ENCODE assay signal across 31 cellular contexts in genomic region chr12:107513636-107514400, GRCh38.
"Had no signal": no experiment of that assay in that cellular context is flagged by ENCODE, and none has a peak within 500 bp of the region (broad histone marks: within the 10 kb centered on the region; RNA-seq: fewer than 3 reads in every experiment).

No MANE protein-coding gene starts in this region.

- H3K27ac Mint-ChIP-seq: activated CD4-positive, alpha-beta T cell treated with anti-CD3 and anti-CD28 coated beads, Interleukin-2, amount 10 ng/mL, durations not matched to agents 7 days and 5 days; activated CD8-positive, alpha-beta T cell treated with anti-CD3 and anti-CD28 coated beads for 36 hours; activated naive CD8-positive, alpha-beta T cell; activated T-cell treated with anti-CD3 and anti-CD28 coated beads, Interleukin-2, amount 50 U/mL, for 24 hours; activated T-helper 2 cell treated with anti-CD3 and anti-CD28 coated beads, Interferon-gamma antibody, Interleukin-2, Interleukin-4, amounts not matched to agents 10 μg/mL and 5 μg/mL and 100 μg/mL, durations not matched to agents 14 hours and 24 hours and 36 hours; dendritic cell treated with granulocyte-macrophage colony-stimulating factor and Interleukin-4, amounts not matched to agents 40 ng/mL and 50 ng/mL, for 4 days; immature natural killer cell; natural killer cell had no signal

- DNase-seq: activated CD4-positive, alpha-beta T cell treated with anti-CD3 and anti-CD28 coated beads, Interleukin-2, amount 10 ng/mL, durations not matched to agents 7 days and 5 days; activated CD4-positive, CD25-positive, alpha-beta regulatory T cell treated with anti-CD3 and anti-CD28 coated beads, Interleukin-2, amount 50 U/mL, for 72 hours; activated CD8-positive, alpha-beta T cell treated with anti-CD3 and anti-CD28 coated beads for 36 hours; activated naive CD4-positive, alpha-beta T cell; activated T-cell treated with anti-CD3 and anti-CD28 coated beads, Interleukin-2, amount 50 U/mL, for 24 hours; adrenal gland; brain microvascular endothelial cell; caudate nucleus; effector CD8-positive, alpha-beta T cell; foreskin melanocyte; glutamatergic neuron; immature natural killer cell; kidney glomerular epithelial cell; left lung; midbrain; natural killer cell; ovary; psoas muscle; spleen; stimulated activated CD4-positive, alpha-beta T cell treated with anti-CD3 and anti-CD28 coated beads, Interleukin-4, amount 100 ng/mL, for 1 hour; stimulated activated naive CD4-positive, alpha-beta T cell; upper lobe of right lung had no signal

- H3K36me3 ChIP-seq: adrenal gland, ascending aorta, brain microvascular endothelial cell, left lung, ovary, right atrium auricular region, spleen, thoracic aorta, upper lobe of right lung had no signal

- H3K36me3 Mint-ChIP-seq: immature natural killer cell, natural killer cell had no signal

- H3K27ac ChIP-seq: adrenal gland, ascending aorta, hepatocyte, ovary, psoas muscle, spleen, thoracic aorta, upper lobe of right lung, VCaP had no signal

- H3K4me3 Mint-ChIP-seq: activated CD4-positive, alpha-beta T cell treated with anti-CD3 and anti-CD28 coated beads, Interleukin-2, amount 10 ng/mL, durations not matched to agents 7 days and 5 days; activated CD8-positive, alpha-beta T cell treated with anti-CD3 and anti-CD28 coated beads for 36 hours; activated naive CD8-positive, alpha-beta T cell; activated T-cell treated with anti-CD3 and anti-CD28 coated beads, Interleukin-2, amount 50 U/mL, for 24 hours; dendritic cell treated with granulocyte-macrophage colony-stimulating factor and Interleukin-4, amounts not matched to agents 40 ng/mL and 50 ng/mL, for 4 days; immature natural killer cell; natural killer cell had no signal

- H3K27me3 Mint-ChIP-seq: activated CD4-positive, alpha-beta T cell treated with anti-CD3 and anti-CD28 coated beads, Interleukin-2, amount 10 ng/mL, durations not matched to agents 7 days and 5 days; activated CD8-positive, alpha-beta T cell treated with anti-CD3 and anti-CD28 coated beads for 36 hours; activated naive CD8-positive, alpha-beta T cell; activated T-cell treated with anti-CD3 and anti-CD28 coated beads, Interleukin-2, amount 50 U/mL, for 24 hours; dendritic cell treated with granulocyte-macrophage colony-stimulating factor and Interleukin-4, amounts not matched to agents 40 ng/mL and 50 ng/mL, for 4 days had no signal

- H3K9me3 ChIP-seq: adrenal gland, ascending aorta, left lung, ovary, psoas muscle, right atrium auricular region, spleen, thoracic aorta, upper lobe of right lung had no signal

- H3K27me3 ChIP-seq: adrenal gland, ascending aorta, brain microvascular endothelial cell, hepatocyte, ovary, right atrium auricular region, upper lobe of right lung had no signal

- H3K4me1 ChIP-seq: adrenal gland, ascending aorta, psoas muscle, spleen, upper lobe of right lung had no signal

- H3K4me2 ChIP-seq: hepatocyte had no signal

- H3K9me3 Mint-ChIP-seq: activated CD8-positive, alpha-beta T cell treated with anti-CD3 and anti-CD28 coated beads for 36 hours; dendritic cell treated with granulocyte-macrophage colony-stimulating factor and Interleukin-4, amounts not matched to agents 40 ng/mL and 50 ng/mL, for 4 days; immature natural killer cell; natural killer cell had no signal

- H2AFZ ChIP-seq: hepatocyte had no signal

- H3K4me3 ChIP-seq: adrenal gland, ascending aorta, hepatocyte, left lung, lung, ovary, psoas muscle, right atrium auricular region, spleen, thoracic aorta, upper lobe of right lung had no signal

- H3K79me2 ChIP-seq: hepatocyte had no signal
